In genomic region chr1:225422795-225423517, GRCh38 we compare ENCODE assay signal across 13 cellular contexts. TPM values are rescaled to one million over a fixed set of nuclear protein-coding genes. Genes with fewer than 3 reads are reported as not detected.
DNase-seq lines count a peak whose midpoint lies in the region; ATAC-seq and TF ChIP-seq lines count a peak whose summit lies in the region.
"Had no signal": no experiment of that assay in that cellular context is flagged by ENCODE, and none has a peak within 500 bp of the region (broad histone marks: within the 10 kb centered on the region; RNA-seq: fewer than 3 reads in every experiment).

No MANE protein-coding gene starts in this region.

- H3K4me2 ChIP-seq in mesendoderm (ENCODE audit: low read length) = no peak overlapping the region
- H3K4me2 ChIP-seq: smooth muscle cell had no signal

- no peak overlapping the region for H3K4ac ChIP-seq in mesendoderm (ENCODE audit: low read depth, low read length)

- no peak overlapping the region for H3K18ac ChIP-seq in mesendoderm (ENCODE audit: low read length)

- CTCF ChIA-PET in CD8-positive, alpha-beta memory T cell (lab: Charles Lee) = interaction anchor here (1.2 kb wide), 1 partner anchor 52 kb away, joined by 5 read pairs; no protein-coding TSS in a partner anchor

- no peak overlapping the region for H3K4me3 ChIP-seq in CD8-positive, alpha-beta memory T cell (ENCODE audit: low read length)
- no peak overlapping the region for H3K4me3 ChIP-seq in mesendoderm (ENCODE audit: low read length)
- H3K4me3 ChIP-seq: mucosa of descending colon, smooth muscle cell had no signal

- peak overlapping the region in 6 of 7 donors; percentile 5 to 63 (median 42) for H3K4me3 Mint-ChIP-seq in CD8-positive, alpha-beta memory T cell
- H3K4me3 Mint-ChIP-seq in T-helper 17 cell = no peak overlapping the region

- no peak overlapping the region for H4K5ac ChIP-seq in mesendoderm (ENCODE audit: low read length)

- no peak for TF ChIP-seq CTCF in 22Rv1 (IDR thresholded peaks at IDR 0.05)

- H3K36me3 Mint-ChIP-seq in CD8-positive, alpha-beta memory T cell = peaks cover 0 to 58% (median 11%) of the 10 kb centered on the region in 3 donors
- H3K36me3 Mint-ChIP-seq in T-helper 17 cell (ENCODE audit: low read depth) = peaks cover 6% of the 10 kb centered on the region

- no peak overlapping the region for H3K23ac ChIP-seq in mesendoderm (ENCODE audit: low read length)

- H3K27me3 Mint-ChIP-seq in CD8-positive, alpha-beta memory T cell = no peaks in the 10 kb centered on the region
- no peaks in the 10 kb centered on the region for H3K27me3 Mint-ChIP-seq in T-helper 17 cell

- ATAC-seq in T-helper 17 cell (no peak), GM19397 (IDR thresholded peaks at IDR 0.05; ENCODE audit: unreplicated experiment) (no peak), GM21529 (IDR thresholded peaks at IDR 0.05; ENCODE audit: unreplicated experiment) (no peak)
- ATAC-seq: mucosa of descending colon had no signal

- peaks cover 17% of the 10 kb centered on the region for H3K36me3 ChIP-seq in CD8-positive, alpha-beta memory T cell (ENCODE audit: insufficient read depth, low read length)
- no peaks in the 10 kb centered on the region for H3K36me3 ChIP-seq in mesendoderm (ENCODE audit: control insufficient read depth, insufficient read depth, low read length)

- POLR2A ChIA-PET in CD8-positive, alpha-beta memory T cell (lab: Charles Lee) = no interaction called here

- H2BK120ac ChIP-seq in mesendoderm (ENCODE audit: low read depth, low read length) = no peak overlapping the region

- no peak for DNase-seq in CD8-positive, alpha-beta memory T cell
- DNase-seq in T-helper 17 cell (no peak), mesendoderm (no peak), AML-193 (lab: John Stamatoyannopoulos, UW) (no peak), NAMALWA (ENCODE audit: low spot score) (no peak)
- DNase-seq: activated CD4-positive, alpha-beta T cell treated with anti-CD3 and anti-CD28 coated beads for 4 hours; anterior cingulate cortex; mucosa of descending colon; Right ventricle myocardium superior had no signal

- no peaks in the 10 kb centered on the region for H3K27me3 ChIP-seq in CD8-positive, alpha-beta memory T cell (ENCODE audit: insufficient read depth, low read length, poor library complexity, severe bottlenecking)
- no peaks in the 10 kb centered on the region for H3K27me3 ChIP-seq in mesendoderm (ENCODE audit: insufficient read depth, low read length, poor library complexity)

- H2BK15ac ChIP-seq in mesendoderm (replicated peaks; ENCODE audit: low read depth) = no peak overlapping the region

- H3K4me1 ChIP-seq in CD8-positive, alpha-beta memory T cell (ENCODE audit: insufficient read depth, low read length) = peaks cover 42% of the 10 kb centered on the region
- H3K4me1 ChIP-seq in mesendoderm (ENCODE audit: control insufficient read depth, low read depth, low read length) = peaks cover 24% of the 10 kb centered on the region

- H3K4me1 Mint-ChIP-seq in CD8-positive, alpha-beta memory T cell = peaks cover 65 to 75% (median 74%) of the 10 kb centered on the region in 3 donors
- H3K4me1 Mint-ChIP-seq in T-helper 17 cell = peaks cover 40% of the 10 kb centered on the region

- no peak overlapping the region for H2BK5ac ChIP-seq in mesendoderm (ENCODE audit: low read length)

- peak overlapping the region; percentile 19 to 88 (median 70) for H3K27ac Mint-ChIP-seq in CD8-positive, alpha-beta memory T cell
- H3K27ac Mint-ChIP-seq in T-helper 17 cell = peak overlapping the region; percentile 62

- H3K27ac ChIP-seq in 22Rv1 (peak overlapping the region; percentile 42), mesendoderm (ENCODE audit: low read depth, low read length) (no peak overlapping the region)
- no peak overlapping the region for H3K27ac ChIP-seq in CD8-positive, alpha-beta memory T cell (ENCODE audit: low read depth, low read length)

- peak overlapping the region; percentile 26 for H3K9ac ChIP-seq in mesendoderm (ENCODE audit: low read length)

- no peaks in the 10 kb centered on the region for H3K9me3 ChIP-seq in CD8-positive, alpha-beta memory T cell (ENCODE audit: low read length)
- H3K9me3 ChIP-seq in T-helper 17 cell (ENCODE audit: control insufficient read depth, low read length, poor library complexity, severe bottlenecking) = no peaks in the 10 kb centered on the region
- H3K9me3 ChIP-seq: mucosa of descending colon had no signal

- H3K79me1 ChIP-seq in mesendoderm (ENCODE audit: low read length) = peaks cover 7% of the 10 kb centered on the region

- H4K8ac ChIP-seq in mesendoderm (ENCODE audit: low read depth, low read length) = no peak overlapping the region

- peaks cover 53% of the 10 kb centered on the region for H3K79me2 ChIP-seq in mesendoderm (ENCODE audit: control insufficient read depth, insufficient read depth, low read length)

- WGBS in mesendoderm (ENCODE audit: extremely low coverage, insufficient coverage, low lambda C conversion rate) = no CpG with 5 or more reads among the region's 7 CpGs

- no peak overlapping the region for H2AK5ac ChIP-seq in mesendoderm (ENCODE audit: low read length)

- H3K56ac ChIP-seq in mesendoderm (ENCODE audit: low read length) = peak overlapping the region; percentile 66

- no peaks in the 10 kb centered on the region for H3K9me3 Mint-ChIP-seq in CD8-positive, alpha-beta memory T cell

RNA-seq across cellular contexts. Expression of gene LBR, which starts 4.9 kb away (rescaled TPM):
- 100 to 1,000 TPM; 125 to 132 TPM for total RNA-seq in CD8-positive, alpha-beta memory T cell
- polyA plus RNA-seq in CD8-positive, alpha-beta memory T cell = 110 TPM
- total RNA-seq in T-helper 17 cell = 100 to 1,000 TPM; 116 to 121 TPM
- polyA plus RNA-seq in mesendoderm (2013, experiment 1 of 2) = 189 TPM
- 189 TPM for polyA plus RNA-seq in mesendoderm (2013, experiment 2 of 2)
